In the genomic region with DNA sequence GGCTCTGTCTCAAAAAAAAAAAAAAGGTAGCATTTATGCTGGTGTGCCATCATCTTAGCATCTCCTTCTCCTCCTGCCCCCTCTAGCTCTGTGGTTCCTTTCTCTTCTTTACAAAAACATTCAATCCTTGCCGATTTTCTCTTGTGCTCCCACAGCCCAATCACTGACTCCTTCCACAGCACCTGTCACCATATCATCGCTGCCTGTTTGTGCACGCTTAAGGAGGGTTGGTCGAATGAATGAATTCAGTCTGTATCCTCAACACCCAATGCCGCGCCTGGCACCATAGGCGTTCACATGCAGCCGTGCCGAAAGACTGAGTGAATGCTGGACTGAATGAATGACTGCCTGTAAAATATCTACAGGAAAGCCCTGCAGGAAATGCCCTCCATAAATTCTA, we compare ENCODE assay signal across 2 cellular contexts.
TF ChIP-seq lines count a peak whose summit lies in the region.

No MANE protein-coding gene starts in this region.

TF ChIP-seq in GM23338, 12 proteins besides CTCF, POLR2A, EP300 and RAD21 (continued from another document):
- TF ChIP-seq REST (IDR thresholded peaks at IDR 0.05; ENCODE audit: unreplicated experiment) (no peak), JUNB (IDR thresholded peaks at IDR 0.05; ENCODE audit: unreplicated experiment) (no peak), STAT1 (IDR thresholded peaks at IDR 0.05; ENCODE audit: unreplicated experiment) (no peak), EZH2 (IDR thresholded peaks at IDR 0.05; ENCODE audit: low read depth, unreplicated experiment) (no peak), ZNF331 (CRISPR knock-in tag; IDR thresholded peaks at IDR 0.05; ENCODE audit: low read depth) (no peak), CREB1 (CRISPR knock-in tag; IDR thresholded peaks at IDR 0.05; ENCODE audit: low read depth) (no peak), ETS1 (IDR thresholded peaks at IDR 0.05) (no peak), EZH2phosphoT487 (IDR thresholded peaks at IDR 0.05; ENCODE audit: unreplicated experiment) (no peak)
- TF ChIP-seq, protein P1, sequence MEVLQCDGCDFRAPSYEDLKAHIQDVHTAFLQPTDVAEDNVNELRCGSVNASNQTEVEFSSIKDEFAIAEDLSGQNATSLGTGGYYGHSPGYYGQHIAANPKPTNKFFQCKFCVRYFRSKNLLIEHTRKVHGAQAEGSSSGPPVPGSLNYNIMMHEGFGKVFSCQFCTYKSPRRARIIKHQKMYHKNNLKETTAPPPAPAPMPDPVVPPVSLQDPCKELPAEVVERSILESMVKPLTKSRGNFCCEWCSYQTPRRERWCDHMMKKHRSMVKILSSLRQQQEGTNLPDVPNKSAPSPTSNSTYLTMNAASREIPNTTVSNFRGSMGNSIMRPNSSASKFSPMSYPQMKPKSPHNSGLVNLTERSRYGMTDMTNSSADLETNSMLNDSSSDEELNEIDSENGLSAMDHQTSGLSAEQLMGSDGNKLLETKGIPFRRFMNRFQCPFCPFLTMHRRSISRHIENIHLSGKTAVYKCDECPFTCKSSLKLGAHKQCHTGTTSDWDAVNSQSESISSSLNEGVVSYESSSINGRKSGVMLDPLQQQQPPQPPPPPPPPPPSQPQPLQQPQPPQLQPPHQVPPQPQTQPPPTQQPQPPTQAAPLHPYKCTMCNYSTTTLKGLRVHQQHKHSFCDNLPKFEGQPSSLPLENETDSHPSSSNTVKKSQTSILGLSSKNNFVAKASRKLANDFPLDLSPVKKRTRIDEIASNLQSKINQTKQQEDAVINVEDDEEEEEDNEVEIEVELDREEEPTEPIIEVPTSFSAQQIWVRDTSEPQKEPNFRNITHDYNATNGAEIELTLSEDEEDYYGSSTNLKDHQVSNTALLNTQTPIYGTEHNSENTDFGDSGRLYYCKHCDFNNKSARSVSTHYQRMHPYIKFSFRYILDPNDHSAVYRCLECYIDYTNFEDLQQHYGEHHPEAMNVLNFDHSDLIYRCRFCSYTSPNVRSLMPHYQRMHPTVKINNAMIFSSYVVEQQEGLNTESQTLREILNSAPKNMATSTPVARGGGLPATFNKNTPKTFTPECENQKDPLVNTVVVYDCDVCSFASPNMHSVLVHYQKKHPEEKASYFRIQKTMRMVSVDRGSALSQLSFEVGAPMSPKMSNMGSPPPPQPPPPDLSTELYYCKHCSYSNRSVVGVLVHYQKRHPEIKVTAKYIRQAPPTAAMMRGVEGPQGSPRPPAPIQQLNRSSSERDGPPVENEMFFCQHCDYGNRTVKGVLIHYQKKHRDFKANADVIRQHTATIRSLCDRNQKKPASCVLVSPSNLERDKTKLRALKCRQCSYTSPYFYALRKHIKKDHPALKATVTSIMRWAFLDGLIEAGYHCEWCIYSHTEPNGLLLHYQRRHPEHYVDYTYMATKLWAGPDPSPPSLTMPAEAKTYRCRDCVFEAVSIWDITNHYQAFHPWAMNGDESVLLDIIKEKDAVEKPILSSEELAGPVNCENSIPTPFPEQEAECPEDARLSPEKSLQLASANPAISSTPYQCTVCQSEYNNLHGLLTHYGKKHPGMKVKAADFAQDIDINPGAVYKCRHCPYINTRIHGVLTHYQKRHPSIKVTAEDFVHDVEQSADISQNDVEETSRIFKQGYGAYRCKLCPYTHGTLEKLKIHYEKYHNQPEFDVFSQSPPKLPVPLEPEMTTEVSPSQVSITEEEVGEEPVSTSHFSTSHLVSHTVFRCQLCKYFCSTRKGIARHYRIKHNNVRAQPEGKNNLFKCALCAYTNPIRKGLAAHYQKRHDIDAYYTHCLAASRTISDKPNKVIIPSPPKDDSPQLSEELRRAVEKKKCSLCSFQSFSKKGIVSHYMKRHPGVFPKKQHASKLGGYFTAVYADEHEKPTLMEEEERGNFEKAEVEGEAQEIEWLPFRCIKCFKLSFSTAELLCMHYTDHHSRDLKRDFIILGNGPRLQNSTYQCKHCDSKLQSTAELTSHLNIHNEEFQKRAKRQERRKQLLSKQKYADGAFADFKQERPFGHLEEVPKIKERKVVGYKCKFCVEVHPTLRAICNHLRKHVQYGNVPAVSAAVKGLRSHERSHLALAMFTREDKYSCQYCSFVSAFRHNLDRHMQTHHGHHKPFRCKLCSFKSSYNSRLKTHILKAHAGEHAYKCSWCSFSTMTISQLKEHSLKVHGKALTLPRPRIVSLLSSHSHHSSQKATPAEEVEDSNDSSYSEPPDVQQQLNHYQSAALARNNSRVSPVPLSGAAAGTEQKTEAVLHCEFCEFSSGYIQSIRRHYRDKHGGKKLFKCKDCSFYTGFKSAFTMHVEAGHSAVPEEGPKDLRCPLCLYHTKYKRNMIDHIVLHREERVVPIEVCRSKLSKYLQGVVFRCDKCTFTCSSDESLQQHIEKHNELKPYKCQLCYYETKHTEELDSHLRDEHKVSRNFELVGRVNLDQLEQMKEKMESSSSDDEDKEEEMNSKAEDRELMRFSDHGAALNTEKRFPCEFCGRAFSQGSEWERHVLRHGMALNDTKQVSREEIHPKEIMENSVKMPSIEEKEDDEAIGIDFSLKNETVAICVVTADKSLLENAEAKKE (CRISPR knock-in tag; IDR thresholded peaks at IDR 0.05): no peak
TF ChIP-seq in GM23338: peak in this region for 0.

TF ChIP-seq in WTC11, 78 proteins besides CTCF, POLR2A, EP300 and RAD21 (continued from another document):
- no peak for TF ChIP-seq MAX (CRISPR knock-in tag; IDR thresholded peaks at IDR 0.05)
- TF ChIP-seq ATF1 (CRISPR knock-in tag; IDR thresholded peaks at IDR 0.05): no peak
- no peak for TF ChIP-seq NFE2L1 (CRISPR knock-in tag; IDR thresholded peaks at IDR 0.05)
- no peak for TF ChIP-seq NFATC4 (CRISPR knock-in tag; IDR thresholded peaks at IDR 0.05)
- TF ChIP-seq FOXP4 (CRISPR knock-in tag; IDR thresholded peaks at IDR 0.05): no peak
- no peak for TF ChIP-seq ZNF317 (CRISPR knock-in tag; IDR thresholded peaks at IDR 0.05; ENCODE audit: borderline replicate concordance, low read depth)
- TF ChIP-seq AR (CRISPR knock-in tag; IDR thresholded peaks at IDR 0.05): no peak
- TF ChIP-seq PRDM15 (CRISPR knock-in tag; IDR thresholded peaks at IDR 0.05): no peak
- TF ChIP-seq, protein P2, sequence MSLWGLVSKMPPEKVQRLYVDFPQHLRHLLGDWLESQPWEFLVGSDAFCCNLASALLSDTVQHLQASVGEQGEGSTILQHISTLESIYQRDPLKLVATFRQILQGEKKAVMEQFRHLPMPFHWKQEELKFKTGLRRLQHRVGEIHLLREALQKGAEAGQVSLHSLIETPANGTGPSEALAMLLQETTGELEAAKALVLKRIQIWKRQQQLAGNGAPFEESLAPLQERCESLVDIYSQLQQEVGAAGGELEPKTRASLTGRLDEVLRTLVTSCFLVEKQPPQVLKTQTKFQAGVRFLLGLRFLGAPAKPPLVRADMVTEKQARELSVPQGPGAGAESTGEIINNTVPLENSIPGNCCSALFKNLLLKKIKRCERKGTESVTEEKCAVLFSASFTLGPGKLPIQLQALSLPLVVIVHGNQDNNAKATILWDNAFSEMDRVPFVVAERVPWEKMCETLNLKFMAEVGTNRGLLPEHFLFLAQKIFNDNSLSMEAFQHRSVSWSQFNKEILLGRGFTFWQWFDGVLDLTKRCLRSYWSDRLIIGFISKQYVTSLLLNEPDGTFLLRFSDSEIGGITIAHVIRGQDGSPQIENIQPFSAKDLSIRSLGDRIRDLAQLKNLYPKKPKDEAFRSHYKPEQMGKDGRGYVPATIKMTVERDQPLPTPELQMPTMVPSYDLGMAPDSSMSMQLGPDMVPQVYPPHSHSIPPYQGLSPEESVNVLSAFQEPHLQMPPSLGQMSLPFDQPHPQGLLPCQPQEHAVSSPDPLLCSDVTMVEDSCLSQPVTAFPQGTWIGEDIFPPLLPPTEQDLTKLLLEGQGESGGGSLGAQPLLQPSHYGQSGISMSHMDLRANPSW (CRISPR knock-in tag; conservative IDR thresholded peaks at IDR 0.05; ENCODE audit: low read depth): no peak
- no peak for TF ChIP-seq ZNF396 (CRISPR knock-in tag; IDR thresholded peaks at IDR 0.05; ENCODE audit: borderline replicate concordance)
